In the genomic region with DNA sequence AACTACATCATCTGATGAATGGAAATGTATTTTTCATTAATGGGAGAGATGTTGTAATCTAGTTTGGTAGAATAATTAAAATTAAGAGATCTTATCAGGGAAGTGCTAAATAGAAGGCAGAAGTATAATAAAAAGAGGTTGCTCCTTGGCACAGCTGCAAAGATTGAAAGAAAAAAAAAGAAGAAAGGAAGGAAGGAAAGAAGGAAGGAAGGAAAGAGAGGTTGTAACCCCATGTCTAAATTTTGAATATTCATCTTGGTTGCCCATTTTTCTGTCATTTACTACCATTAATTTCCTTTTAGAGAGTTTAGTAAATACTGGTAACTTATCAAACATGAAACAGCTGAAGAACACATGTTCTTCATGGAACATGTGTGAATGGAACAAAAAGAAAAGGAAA, we compare ENCODE assay signal across 1 cellular context.
TF ChIP-seq lines count a peak whose summit lies in the region.

No MANE protein-coding gene starts in this region.

TF ChIP-seq in K562, 482 proteins besides CTCF, POLR2A, EP300 and RAD21 (continued from another document):
- TF ChIP-seq, protein P1, sequence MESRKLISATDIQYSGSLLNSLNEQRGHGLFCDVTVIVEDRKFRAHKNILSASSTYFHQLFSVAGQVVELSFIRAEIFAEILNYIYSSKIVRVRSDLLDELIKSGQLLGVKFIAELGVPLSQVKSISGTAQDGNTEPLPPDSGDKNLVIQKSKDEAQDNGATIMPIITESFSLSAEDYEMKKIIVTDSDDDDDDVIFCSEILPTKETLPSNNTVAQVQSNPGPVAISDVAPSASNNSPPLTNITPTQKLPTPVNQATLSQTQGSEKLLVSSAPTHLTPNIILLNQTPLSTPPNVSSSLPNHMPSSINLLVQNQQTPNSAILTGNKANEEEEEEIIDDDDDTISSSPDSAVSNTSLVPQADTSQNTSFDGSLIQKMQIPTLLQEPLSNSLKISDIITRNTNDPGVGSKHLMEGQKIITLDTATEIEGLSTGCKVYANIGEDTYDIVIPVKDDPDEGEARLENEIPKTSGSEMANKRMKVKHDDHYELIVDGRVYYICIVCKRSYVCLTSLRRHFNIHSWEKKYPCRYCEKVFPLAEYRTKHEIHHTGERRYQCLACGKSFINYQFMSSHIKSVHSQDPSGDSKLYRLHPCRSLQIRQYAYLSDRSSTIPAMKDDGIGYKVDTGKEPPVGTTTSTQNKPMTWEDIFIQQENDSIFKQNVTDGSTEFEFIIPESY (CRISPR knock-in tag; IDR thresholded peaks at IDR 0.05), result no peak
- TF ChIP-seq ZC3H4 (CRISPR knock-in tag; IDR thresholded peaks at IDR 0.05; ENCODE audit: borderline replicate concordance) (no peak), SIX5 (IDR thresholded peaks at IDR 0.05; ENCODE audit: borderline replicate concordance in 1 of 2, insufficient read depth in 1 of 2, low read depth in 1 of 2, low read length in 2 of 2) (peak in 1 of 2 experiments; percentile 16; a peak in 1 of 4 replicates), STAT5B (CRISPR knock-in tag; IDR thresholded peaks at IDR 0.05) (no peak), ZNF76 (CRISPR knock-in tag; IDR thresholded peaks at IDR 0.05; ENCODE audit: borderline replicate concordance) (no peak), DACH1 (IDR thresholded peaks at IDR 0.05; ENCODE audit: partially characterized antibody) (peak; percentile 69), RBFOX2 (IDR thresholded peaks at IDR 0.05; ENCODE audit: low read depth, low read length) (peak; percentile 13; the same call in 1 of the 2 replicates), GABPA (tag; conservative IDR thresholded peaks at IDR 0.05; ENCODE audit: low read depth) (no peak), SLC30A9 (CRISPR knock-in tag; IDR thresholded peaks at IDR 0.05) (no peak)
- TF ChIP-seq, protein P2, sequence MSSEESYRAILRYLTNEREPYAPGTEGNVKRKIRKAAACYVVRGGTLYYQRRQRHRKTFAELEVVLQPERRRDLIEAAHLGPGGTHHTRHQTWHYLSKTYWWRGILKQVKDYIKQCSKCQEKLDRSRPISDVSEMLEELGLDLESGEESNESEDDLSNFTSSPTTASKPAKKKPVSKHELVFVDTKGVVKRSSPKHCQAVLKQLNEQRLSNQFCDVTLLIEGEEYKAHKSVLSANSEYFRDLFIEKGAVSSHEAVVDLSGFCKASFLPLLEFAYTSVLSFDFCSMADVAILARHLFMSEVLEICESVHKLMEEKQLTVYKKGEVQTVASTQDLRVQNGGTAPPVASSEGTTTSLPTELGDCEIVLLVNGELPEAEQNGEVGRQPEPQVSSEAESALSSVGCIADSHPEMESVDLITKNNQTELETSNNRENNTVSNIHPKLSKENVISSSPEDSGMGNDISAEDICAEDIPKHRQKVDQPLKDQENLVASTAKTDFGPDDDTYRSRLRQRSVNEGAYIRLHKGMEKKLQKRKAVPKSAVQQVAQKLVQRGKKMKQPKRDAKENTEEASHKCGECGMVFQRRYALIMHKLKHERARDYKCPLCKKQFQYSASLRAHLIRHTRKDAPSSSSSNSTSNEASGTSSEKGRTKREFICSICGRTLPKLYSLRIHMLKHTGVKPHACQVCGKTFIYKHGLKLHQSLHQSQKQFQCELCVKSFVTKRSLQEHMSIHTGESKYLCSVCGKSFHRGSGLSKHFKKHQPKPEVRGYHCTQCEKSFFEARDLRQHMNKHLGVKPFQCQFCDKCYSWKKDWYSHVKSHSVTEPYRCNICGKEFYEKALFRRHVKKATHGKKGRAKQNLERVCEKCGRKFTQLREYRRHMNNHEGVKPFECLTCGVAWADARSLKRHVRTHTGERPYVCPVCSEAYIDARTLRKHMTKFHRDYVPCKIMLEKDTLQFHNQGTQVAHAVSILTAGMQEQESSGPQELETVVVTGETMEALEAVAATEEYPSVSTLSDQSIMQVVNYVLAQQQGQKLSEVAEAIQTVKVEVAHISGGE (CRISPR knock-in tag; IDR thresholded peaks at IDR 0.05), result no peak
TF ChIP-seq in K562: peak in this region for 4.
